Comparison of ENCODE assay signal across 19 cellular contexts in genomic region chr4:75118739-75119138, GRCh38.
"Had no signal": no experiment of that assay in that cellular context is flagged by ENCODE, and none has a peak within 500 bp of the region (broad histone marks: within the 10 kb centered on the region; RNA-seq: fewer than 3 reads in every experiment).

No MANE protein-coding gene starts in this region.

- H3K4me3 ChIP-seq: colonic mucosa, esophagus squamous epithelium, gastrocnemius medialis, heart right ventricle, left lung, lower lobe of right lung, mucosa of descending colon had no signal

- H3K27me3 ChIP-seq: colonic mucosa, esophagus squamous epithelium, gastrocnemius medialis, heart right ventricle, left lung had no signal

- H3K27ac ChIP-seq: colonic mucosa, epithelial cell of prostate, esophagus squamous epithelium, gastrocnemius medialis, heart right ventricle, left lung, lower lobe of right lung had no signal

- DNase-seq: colonic mucosa; cortex of kidney; effector CD8-positive, alpha-beta T cell; effector memory CD8-positive, alpha-beta T cell; esophagus squamous epithelium; foreskin fibroblast; foreskin melanocyte; glutamatergic neuron; hippocampal formation; left cardiac atrium; left lung; lower lobe of right lung had no signal

- H3K36me3 ChIP-seq: colonic mucosa, gastrocnemius medialis, heart right ventricle, left lung, lower lobe of right lung had no signal

- H3K4me1 ChIP-seq: colonic mucosa, esophagus squamous epithelium, gastrocnemius medialis, heart right ventricle, left lung, lower lobe of right lung had no signal

- FAIRE-seq: endometrium, islet of Langerhans, keratinocyte had no signal

- H3K9me3 ChIP-seq: colonic mucosa, gastrocnemius medialis, lower lobe of right lung, mucosa of descending colon had no signal
